22 cellular contexts compared by ENCODE assay signal in genomic region chr11:103585401-103585800, GRCh38.
DNase-seq lines count a peak whose midpoint lies in the region; ATAC-seq and TF ChIP-seq lines count a peak whose summit lies in the region.
"Had no signal": no experiment of that assay in that cellular context is flagged by ENCODE, and none has a peak within 500 bp of the region (broad histone marks: within the 10 kb centered on the region; RNA-seq: fewer than 3 reads in every experiment).

No MANE protein-coding gene starts in this region.

- DNase-seq in AG10803 (ENCODE audit: low read depth) (peak; percentile 6), WERI-Rb-1 (no peak), myocyte (ENCODE audit: low read depth) (peak; percentile 27), psoas muscle (no peak), DMS153 treated with DMSO at 0.1 percent for 48 hours (lab: John Stamatoyannopoulos, UW; ENCODE audit: unreplicated experiment) (no peak), hepatic stellate cell (ENCODE audit: low spot score) (no peak), GM10266 (ENCODE audit: extremely low spot score) (no peak)
- DNase-seq in activated CD8-positive, alpha-beta memory T cell treated with anti-CD3 and anti-CD28 coated beads for 24 hours, result no peak
- DNase-seq: BE2C; C1 segment of cervical spinal cord; CD4-positive, alpha-beta memory T cell; CD4-positive, CD25-positive, alpha-beta regulatory T cell; CD8-positive, alpha-beta memory T cell; COR-L47; DMS 273 treated with DMSO at 0.1 percent for 48 hours; DMS153; DMS79 treated with DMSO at 0.1 percent for 48 hours; GF-D8 had no signal

- TF ChIP-seq CTCF in AG10803 (conservative IDR thresholded peaks at IDR 0.05; ENCODE audit: low read length) (no peak), WERI-Rb-1 (IDR thresholded peaks at IDR 0.05; ENCODE audit: low read depth, low read length) (no peak), psoas muscle (IDR thresholded peaks at IDR 0.05) (no peak), GM10266 (IDR thresholded peaks at IDR 0.05; ENCODE audit: control insufficient read depth, insufficient read depth, low read depth, missing control alignments) (no peak)

- peak in 2 of 4 donors; percentile 43 to 48 for ATAC-seq in psoas muscle
- ATAC-seq: A549, GM12878 had no signal

- intact Hi-C loops in psoas muscle (cut with DNase I), result no loop called here

- H3K4me3 ChIP-seq in AG10803 (ENCODE audit: low read length), result no peak overlapping the region
- no peak overlapping the region for H3K4me3 ChIP-seq in WERI-Rb-1 (ENCODE audit: low read depth, low read length)
- H3K4me3 ChIP-seq in psoas muscle, result no peak overlapping the region
- H3K4me3 ChIP-seq: A549, BLaER1, GM12878 had no signal

- no peaks in the 10 kb centered on the region for H3K9me3 ChIP-seq in WERI-Rb-1 (ENCODE audit: severe bottlenecking)
- H3K9me3 ChIP-seq in psoas muscle, result no peaks in the 10 kb centered on the region
- H3K9me3 ChIP-seq: A549, BE2C, BLaER1 had no signal

- H3K27ac ChIP-seq in WERI-Rb-1, result peak overlapping the region; percentile 6; the same call in 1 of the 2 replicates
- peak overlapping the region; percentile 36 for H3K27ac ChIP-seq in psoas muscle
- H3K27ac ChIP-seq: 22Rv1, A549, BLaER1 had no signal

- no peaks in the 10 kb centered on the region for H3K27me3 ChIP-seq in WERI-Rb-1 (ENCODE audit: insufficient read depth, low read depth, severe bottlenecking)
- H3K27me3 ChIP-seq in psoas muscle (ENCODE audit: insufficient read depth in 3 of 3, low read length in 2 of 3), result no peaks in the 10 kb centered on the region
- H3K27me3 ChIP-seq: BE2C, BLaER1 had no signal

- H3K36me3 ChIP-seq in WERI-Rb-1 (no peaks in the 10 kb centered on the region), psoas muscle (ENCODE audit: insufficient read depth in 1 of 2, low read depth in 1 of 2) (no peaks in the 10 kb centered on the region)
- H3K36me3 ChIP-seq: BE2C, BLaER1 had no signal

- peaks cover 14% of the 10 kb centered on the region for H3K4me1 ChIP-seq in psoas muscle
- H3K4me1 ChIP-seq: BLaER1 had no signal

- WGBS in psoas muscle, 3 donors, result 33 to 37% (median 34%) methylated on average over 2 of the region's 2 CpGs

Comparison
In these comparisons a context has a peak if more than half of its experiments do, and no peak if none do; other contexts are left out.
1. DNase-seq: peak in AG10803 (single experiment) and myocyte (single experiment); none in WERI-Rb-1 (single experiment), psoas muscle (0 of 2), DMS153 treated with DMSO at 0.1 percent for 48 hours (single experiment), activated CD8-positive, alpha-beta memory T cell treated with anti-CD3 and anti-CD28 coated beads for 24 hours (single experiment), hepatic stellate cell (single experiment) and GM10266 (single experiment).